ENCODE assay signal across 23 cellular contexts in the genomic region with DNA sequence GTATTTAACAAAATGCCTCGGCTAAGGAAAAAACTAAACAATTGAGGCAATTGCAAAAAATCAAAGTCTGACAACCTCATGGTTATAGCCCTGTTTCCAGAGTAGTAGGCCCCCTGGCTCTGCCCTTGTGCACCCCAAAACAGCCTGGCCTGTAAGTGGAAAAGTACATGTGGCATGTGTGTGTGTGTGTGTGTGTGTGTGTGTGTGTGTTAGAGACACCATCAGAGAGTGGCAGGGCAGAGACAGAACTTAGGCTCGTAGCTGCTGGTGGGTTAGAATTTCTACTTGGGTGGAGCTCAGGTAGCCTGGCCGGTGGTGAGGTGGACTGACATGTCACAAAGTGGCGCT. TPM values are rescaled to one million over a fixed set of nuclear protein-coding genes. Genes with fewer than 3 reads are reported as not detected.
DNase-seq lines count a peak whose midpoint lies in the region; ATAC-seq, FAIRE-seq and TF ChIP-seq lines count a peak whose summit lies in the region.
"Had no signal": no experiment of that assay in that cellular context is flagged by ENCODE, and none has a peak within 500 bp of the region (broad histone marks: within the 10 kb centered on the region; RNA-seq: fewer than 3 reads in every experiment).

No MANE protein-coding gene starts in this region.

- H3K4me1 ChIP-seq in heart right ventricle: peaks cover 0 to 18% (median 0%) of the 10 kb centered on the region in 9 donors
- H3K4me1 ChIP-seq in kidney (ENCODE audit: control insufficient read depth in 1 of 2, insufficient read depth in 1 of 2, low read depth in 1 of 2, low read length in 2 of 2): peaks cover 3 to 26% of the 10 kb centered on the region in 2 donors
- peaks cover 7% of the 10 kb centered on the region in 2 donors for H3K4me1 ChIP-seq in small intestine (ENCODE audit: control insufficient read depth in 2 of 2, insufficient read depth in 1 of 2, low read depth in 1 of 2, low read length in 1 of 2)
- H3K4me1 ChIP-seq: BLaER1 treated with 17β-estradiol and CSF1 and Interleukin-3, amounts not matched to agents 10 nM and 100 nM had no signal

- H3K9ac ChIP-seq in kidney (ENCODE audit: low read length in 2 of 2): no peak overlapping the region
- H3K9ac ChIP-seq: BLaER1 treated with 17β-estradiol and CSF1 and Interleukin-3, amounts not matched to agents 10 nM and 100 nM; SK-N-SH had no signal

- no peak overlapping the region for H3K4me3 Mint-ChIP-seq in type B pancreatic cell
- no peak overlapping the region for H3K4me3 Mint-ChIP-seq in activated CD4-positive, alpha-beta T cell treated with anti-CD3 and anti-CD28 coated beads, Interleukin-2, amount 10 ng/mL, durations not matched to agents 7 days and 5 days
- H3K4me3 Mint-ChIP-seq: CD4-positive, alpha-beta memory T cell had no signal

- H3K9me3 Mint-ChIP-seq in type B pancreatic cell: no peaks in the 10 kb centered on the region
- H3K9me3 Mint-ChIP-seq in activated CD4-positive, alpha-beta T cell treated with anti-CD3 and anti-CD28 coated beads, Interleukin-2, amount 10 ng/mL, durations not matched to agents 7 days and 5 days: no peaks in the 10 kb centered on the region
- H3K9me3 Mint-ChIP-seq: CD4-positive, alpha-beta memory T cell had no signal

- H3K27me3 ChIP-seq in heart right ventricle: no peaks in the 10 kb centered on the region
- H3K27me3 ChIP-seq in small intestine (ENCODE audit: control insufficient read depth in 2 of 2, insufficient read depth in 2 of 2, low read length in 2 of 2): no peaks in the 10 kb centered on the region
- H3K27me3 ChIP-seq: BLaER1 treated with 17β-estradiol and CSF1 and Interleukin-3, amounts not matched to agents 10 nM and 100 nM had no signal

- WGBS in heart right ventricle, 2 donors: 60 to 70% methylated on average over 4 of the region's 4 CpGs
- WGBS in small intestine, 3 donors: 81 to 88% (median 86%) methylated on average over 4 of the region's 4 CpGs

- no peaks in the 10 kb centered on the region for H3K36me3 Mint-ChIP-seq in type B pancreatic cell
- H3K36me3 Mint-ChIP-seq in activated CD4-positive, alpha-beta T cell treated with anti-CD3 and anti-CD28 coated beads, Interleukin-2, amount 10 ng/mL, durations not matched to agents 7 days and 5 days (ENCODE audit: low read depth): no peaks in the 10 kb centered on the region
- H3K36me3 Mint-ChIP-seq: CD4-positive, alpha-beta memory T cell had no signal

- ATAC-seq in Right ventricle myocardium superior (ENCODE audit: poor library complexity) (peak; percentile 31), heart right ventricle (peak in 6 of 8 donors; percentile 11 to 43 (median 21))

- POLR2A ChIA-PET in activated CD4-positive, alpha-beta T cell treated with anti-CD3 and anti-CD28 coated beads, Interleukin-2, amount 10 ng/mL, durations not matched to agents 7 days and 5 days (lab: Charles Lee): no interaction called here

- H3K4me3 ChIP-seq in heart right ventricle (no peak overlapping the region), kidney (ENCODE audit: low read length in 2 of 2) (no peak overlapping the region), small intestine (ENCODE audit: low read depth in 1 of 2, low read length in 2 of 2) (no peak overlapping the region)
- H3K4me3 ChIP-seq: BLaER1 treated with 17β-estradiol and CSF1 and Interleukin-3, amounts not matched to agents 10 nM and 100 nM had no signal

- CTCF ChIA-PET in activated CD4-positive, alpha-beta T cell treated with anti-CD3 and anti-CD28 coated beads, Interleukin-2, amount 10 ng/mL, durations not matched to agents 7 days and 5 days (lab: Charles Lee): interaction anchor here (0.6 kb wide), 1 partner anchor 767 kb away, joined by 4 read pairs; no protein-coding TSS in a partner anchor

- peak overlapping the region; percentile 71 for H3K27ac Mint-ChIP-seq in type B pancreatic cell
- H3K27ac Mint-ChIP-seq in activated CD4-positive, alpha-beta T cell treated with anti-CD3 and anti-CD28 coated beads, Interleukin-2, amount 10 ng/mL, durations not matched to agents 7 days and 5 days: no peak overlapping the region

- peaks cover 6% of the 10 kb centered on the region for H3K4me1 Mint-ChIP-seq in type B pancreatic cell (ENCODE audit: unreplicated experiment)
- H3K4me1 Mint-ChIP-seq in activated CD4-positive, alpha-beta T cell treated with anti-CD3 and anti-CD28 coated beads, Interleukin-2, amount 10 ng/mL, durations not matched to agents 7 days and 5 days: no peaks in the 10 kb centered on the region

- DNase-seq in Right ventricle myocardium superior (no peak), cardiac septum (ENCODE audit: low spot score) (no peak), heart right ventricle (no peak), kidney (no peak), type B pancreatic cell (ENCODE audit: extremely low spot score, unreplicated experiment) (no peak), small intestine (no peak), frontal cortex (ENCODE audit: low spot score in 2 of 2) (no peak)
- DNase-seq in activated CD4-positive, alpha-beta T cell treated with anti-CD3 and anti-CD28 coated beads, Interleukin-2, amount 10 ng/mL, durations not matched to agents 7 days and 5 days: no peak
- DNase-seq: CD4-positive, alpha-beta memory T cell; GF-D8; KG1; NCI-H1092; NCI-H1436; NCI-H187 treated with DMSO at 0.1 percent for 48 hours; NCI-H2107; NCI-H446 treated with DMSO at 0.1 percent for 48 hours; NCI-H526 treated with DMSO at 0.1 percent for 48 hours; SIG-M5; SK-N-SH had no signal

- H3K36me3 ChIP-seq in heart right ventricle (no peaks in the 10 kb centered on the region), kidney (ENCODE audit: control insufficient read depth in 1 of 2, insufficient read depth in 2 of 2, low read length in 2 of 2) (no peaks in the 10 kb centered on the region), small intestine (ENCODE audit: control insufficient read depth in 2 of 2, insufficient read depth in 2 of 2, low read length in 2 of 2) (no peaks in the 10 kb centered on the region)
- H3K36me3 ChIP-seq: BLaER1 treated with 17β-estradiol and CSF1 and Interleukin-3, amounts not matched to agents 10 nM and 100 nM had no signal

- no peak for FAIRE-seq in kidney (lab: Jason Lieb, UNC)
- no peak for FAIRE-seq in small intestine (lab: Jason Lieb, UNC)
- no peak for FAIRE-seq in frontal cortex (lab: Jason Lieb, UNC)
- FAIRE-seq: H54 had no signal

- TF ChIP-seq CTCF in heart right ventricle (IDR thresholded peaks at IDR 0.05): no peak
- no peak for TF ChIP-seq CTCF in kidney (IDR thresholded peaks at IDR 0.05; ENCODE audit: borderline replicate concordance, extremely low read depth, insufficient read depth)
- TF ChIP-seq CTCF in type B pancreatic cell (conservative IDR thresholded peaks at IDR 0.05): no peak

- H3K9me3 ChIP-seq in heart right ventricle: no peaks in the 10 kb centered on the region
- no peaks in the 10 kb centered on the region for H3K9me3 ChIP-seq in kidney (ENCODE audit: control insufficient read depth in 1 of 2, low read length in 2 of 2)
- no peaks in the 10 kb centered on the region for H3K9me3 ChIP-seq in small intestine (ENCODE audit: control insufficient read depth, low read depth)
- H3K9me3 ChIP-seq: BLaER1 treated with 17β-estradiol and CSF1 and Interleukin-3, amounts not matched to agents 10 nM and 100 nM; SK-N-SH had no signal

- H3K27me3 Mint-ChIP-seq in type B pancreatic cell: no peaks in the 10 kb centered on the region
- H3K27me3 Mint-ChIP-seq in activated CD4-positive, alpha-beta T cell treated with anti-CD3 and anti-CD28 coated beads, Interleukin-2, amount 10 ng/mL, durations not matched to agents 7 days and 5 days: no peaks in the 10 kb centered on the region

- intact Hi-C loops in Right ventricle myocardium superior (cut with DNase I): no loop called here
- intact Hi-C loops in cardiac septum (cut with DNase I): no loop called here
- intact Hi-C loops in heart right ventricle (cut with DNase I): no loop called here
- intact Hi-C loops in kidney (cut with DNase I): no loop called here

- H3K27ac ChIP-seq in heart right ventricle (peak overlapping the region in 5 of 10 donors; percentile 49 to 75 (median 58)), kidney (ENCODE audit: low read depth in 2 of 2, low read length in 2 of 2) (peak overlapping the region; percentile 46 to 72), small intestine (ENCODE audit: low read depth in 1 of 2, low read length in 1 of 2) (no peak overlapping the region)
- H3K27ac ChIP-seq: 22Rv1; BLaER1 treated with 17β-estradiol and CSF1 and Interleukin-3, amounts not matched to agents 10 nM and 100 nM had no signal

RNA-seq across cellular contexts. Expression of a gene that starts 14.1 kb away (rescaled TPM):
- total RNA-seq in Right ventricle myocardium superior (not detected), cardiac septum (not detected), heart right ventricle (not detected), kidney (not detected), type B pancreatic cell (ENCODE audit: low replicate concordance) (0.27 and 0.74 TPM in 2 replicates), frontal cortex (not detected)
- polyA plus RNA-seq in heart right ventricle (not detected), kidney (ENCODE audit: insufficient read depth, low read depth, low replicate concordance) (0.34 TPM), small intestine (under 1 TPM in 1 of 3 donors, not detected in 2; 0.04 TPM)
- not detected for total RNA-seq in activated CD4-positive, alpha-beta T cell treated with anti-CD3 and anti-CD28 coated beads, Interleukin-2, amount 10 ng/mL, durations not matched to agents 7 days and 5 days
- total RNA-seq: CD4-positive, alpha-beta memory T cell; RPMI7951 had no signal
- polyA plus RNA-seq: CD4-positive, alpha-beta memory T cell; SK-N-SH had no signal

RNA-seq across cellular contexts. Expression of a gene that starts 28.2 kb away (rescaled TPM):
- total RNA-seq in Right ventricle myocardium superior: 19.7 TPM
- total RNA-seq in cardiac septum: 34.3 TPM
- total RNA-seq in heart right ventricle: 10 to 100 TPM; 17.9 to 39.9 (median 23.9) TPM
- 100 to 1,000 TPM in 1 of 2 donors, 10 to 100 TPM in 1; 36.9 to 147 TPM for polyA plus RNA-seq in heart right ventricle
- total RNA-seq in kidney: 46.4 TPM
- 45.0 TPM for polyA plus RNA-seq in kidney (ENCODE audit: insufficient read depth, low read depth, low replicate concordance)
- 63.4 and 68.5 TPM in 2 replicates for total RNA-seq in type B pancreatic cell (ENCODE audit: low replicate concordance)
- 10 to 100 TPM; 36.7 to 86.6 (median 41.8) TPM for polyA plus RNA-seq in small intestine
- total RNA-seq in activated CD4-positive, alpha-beta T cell treated with anti-CD3 and anti-CD28 coated beads, Interleukin-2, amount 10 ng/mL, durations not matched to agents 7 days and 5 days: 10 to 100 TPM; 54.9 to 57.3 TPM
- total RNA-seq in frontal cortex: 31.4 TPM

RNA-seq across cellular contexts. Expression of a gene that starts 31.6 kb away (rescaled TPM):
- total RNA-seq in Right ventricle myocardium superior: 6.2 TPM
- total RNA-seq in cardiac septum: 7.8 TPM
- 1 to 10 TPM; 5.6 to 7.9 (median 6.9) TPM for total RNA-seq in heart right ventricle
- 1 to 10 TPM; 3.1 to 5.7 TPM for polyA plus RNA-seq in heart right ventricle
- total RNA-seq in kidney: 13.3 TPM
- 6.2 TPM for polyA plus RNA-seq in kidney (ENCODE audit: insufficient read depth, low read depth, low replicate concordance)
- total RNA-seq in type B pancreatic cell (ENCODE audit: low replicate concordance): 11.0 and 16.6 TPM in 2 replicates
- polyA plus RNA-seq in small intestine: 1 to 10 TPM; 3.2 to 6.0 (median 4.7) TPM
- total RNA-seq in activated CD4-positive, alpha-beta T cell treated with anti-CD3 and anti-CD28 coated beads, Interleukin-2, amount 10 ng/mL, durations not matched to agents 7 days and 5 days: 10 to 100 TPM; 14.3 to 14.6 TPM
- 32.2 TPM for total RNA-seq in frontal cortex

RNA-seq across cellular contexts. Expression of a gene that starts 41.4 kb away (rescaled TPM):
- total RNA-seq in Right ventricle myocardium superior: not detected
- not detected for total RNA-seq in cardiac septum
- total RNA-seq in heart right ventricle: under 1 TPM in 4 of 10 donors, not detected in 6; 0.21 to 0.42 (median 0.30) TPM
- not detected for polyA plus RNA-seq in heart right ventricle
- not detected for total RNA-seq in kidney
- polyA plus RNA-seq in kidney (ENCODE audit: insufficient read depth, low read depth, low replicate concordance): not detected
- not detected in 2 replicates for total RNA-seq in type B pancreatic cell (ENCODE audit: low replicate concordance)
- not detected for polyA plus RNA-seq in small intestine
- not detected for total RNA-seq in activated CD4-positive, alpha-beta T cell treated with anti-CD3 and anti-CD28 coated beads, Interleukin-2, amount 10 ng/mL, durations not matched to agents 7 days and 5 days
- total RNA-seq in frontal cortex: not detected
- total RNA-seq: CD4-positive, alpha-beta memory T cell; RPMI7951 had no signal
- polyA plus RNA-seq: CD4-positive, alpha-beta memory T cell had no signal

RNA-seq across cellular contexts. Expression of a gene that starts 54.6 kb away (rescaled TPM):
- total RNA-seq in Right ventricle myocardium superior (1.1 TPM), cardiac septum (1.8 TPM), heart right ventricle (1 to 10 TPM in 5 of 10 donors, under 1 TPM in 5; 0.28 to 1.6 (median 1.00) TPM), kidney (2.9 TPM), type B pancreatic cell (ENCODE audit: low replicate concordance) (1.2 and 7.8 TPM in 2 replicates), frontal cortex (1.6 TPM)
- polyA plus RNA-seq in heart right ventricle (1 to 10 TPM; 1.2 to 8.9 TPM), kidney (ENCODE audit: insufficient read depth, low read depth, low replicate concordance) (3.7 TPM), small intestine (1 to 10 TPM; 2.0 to 7.4 (median 5.7) TPM)
- total RNA-seq in activated CD4-positive, alpha-beta T cell treated with anti-CD3 and anti-CD28 coated beads, Interleukin-2, amount 10 ng/mL, durations not matched to agents 7 days and 5 days: 1 to 10 TPM; 4.5 to 5.7 TPM

Comparison
In these comparisons a context has a peak if more than half of its experiments do, and no peak if none do; other contexts are left out.
1. H3K27ac ChIP-seq: peak in kidney (2 of 2); none in small intestine (0 of 2).